15 cellular contexts compared by ENCODE assay signal in genomic region chr10:114479307-114479706, GRCh38.
A peak's percentile ranks its signal among the peaks of the same experiment; 100 is the strongest.
DNase-seq lines count a peak whose midpoint lies in the region; ATAC-seq and TF ChIP-seq lines count a peak whose summit lies in the region.
"Had no signal": no experiment of that assay in that cellular context is flagged by ENCODE, and none has a peak within 500 bp of the region (broad histone marks: within the 10 kb centered on the region; RNA-seq: fewer than 3 reads in every experiment).

No MANE protein-coding gene starts in this region.

- H3K27ac ChIP-seq in ovary (peak overlapping the region in 1 of 2 donors; percentile 33), aorta (ENCODE audit: low read depth in 1 of 2, low read length in 2 of 2) (no peak overlapping the region)
- H3K27ac ChIP-seq: thoracic aorta had no signal

- H3K4me1 ChIP-seq in ovary (ENCODE audit: insufficient read depth) (peaks cover 28% of the 10 kb centered on the region), aorta (ENCODE audit: control insufficient read depth in 1 of 2, insufficient read depth in 2 of 2, low read length in 2 of 2) (no peaks in the 10 kb centered on the region)
- H3K4me1 ChIP-seq: Caco-2, HAP-1 had no signal

- no peaks in the 10 kb centered on the region for H3K36me3 ChIP-seq in ovary
- H3K36me3 ChIP-seq in aorta (ENCODE audit: control insufficient read depth in 1 of 2, insufficient read depth in 2 of 2, low read length in 1 of 2) = no peaks in the 10 kb centered on the region
- H3K36me3 ChIP-seq: HAP-1, thoracic aorta had no signal

- WGBS in ovary, 3 donors = 11 to 14% (median 12%) methylated on average over 6 of the region's 6 CpGs
- WGBS in aorta, 2 donors = 29 to 46% methylated on average over 6 of the region's 6 CpGs

- no peak for TF ChIP-seq CTCF in ovary (IDR thresholded peaks at IDR 0.05)

- DNase-seq in Right ventricle myocardium inferior (ENCODE audit: missing footprints) = no peak
- no peak for DNase-seq in cardiac septum (ENCODE audit: low spot score)
- peak; percentile 59 for DNase-seq in left cardiac atrium
- peak in 3 of 5 donors; percentile 51 to 63 (median 55) for DNase-seq in ovary
- DNase-seq in aorta = no peak
- DNase-seq in activated CD4-positive, CD25-positive, alpha-beta regulatory T cell (lab: John Stamatoyannopoulos, UW) = no peak
- DNase-seq in NCI-H2081 treated with DMSO at 0.1 percent for 48 hours (lab: John Stamatoyannopoulos, UW) = no peak
- no peak for DNase-seq in DMS 273 treated with DMSO at 0.1 percent for 48 hours (lab: John Stamatoyannopoulos, UW)
- DNase-seq: ACHN; activated CD8-positive, alpha-beta T cell treated with anti-CD3 and anti-CD28 coated beads for 36 hours; Caco-2; NCI-H1092; NCI-H2227 treated with DMSO at 0.1 percent for 48 hours had no signal

- no peaks in the 10 kb centered on the region for H3K27me3 ChIP-seq in ovary
- no peaks in the 10 kb centered on the region for H3K27me3 ChIP-seq in aorta (ENCODE audit: control insufficient read depth in 1 of 2, insufficient read depth in 2 of 2, low read length in 1 of 2)

- no peak for TF ChIP-seq POLR2A in ovary (IDR thresholded peaks at IDR 0.05)

- H3K9me3 ChIP-seq in ovary = no peaks in the 10 kb centered on the region
- H3K9me3 ChIP-seq in aorta (ENCODE audit: control insufficient read depth, low read length) = no peaks in the 10 kb centered on the region
- H3K9me3 ChIP-seq: Caco-2, HAP-1, thoracic aorta had no signal

- intact Hi-C loops in Right ventricle myocardium inferior (cut with DNase I) = loop anchor here (10.0 kb wide), 1 partner anchor 145 kb away; no protein-coding TSS in a partner anchor
- intact Hi-C loops in cardiac septum (cut with DNase I) = loop anchor here (5.0 to 10.0 kb wide), 2 partner anchors 145 to 218 kb away; no protein-coding TSS in a partner anchor
- intact Hi-C loops in left cardiac atrium (cut with DNase I) = loop anchor here (5.0 to 10.0 kb wide), 2 partner anchors 215 to 218 kb away; no protein-coding TSS in a partner anchor
- intact Hi-C loops in ovary (cut with DNase I) = loop anchor here in 2 of 4 donors (5.0 to 10.0 kb wide), 3 partner anchors 38 to 305 kb away; no protein-coding TSS in a partner anchor
- intact Hi-C loops in aorta (cut with DNase I) = loop anchor here (10.0 kb wide), 3 partner anchors 225 to 645 kb away; no protein-coding TSS in a partner anchor

- TF ChIP-seq EP300 in ovary (IDR thresholded peaks at IDR 0.05) = no peak

- H3K4me3 ChIP-seq in ovary (no peak overlapping the region), aorta (ENCODE audit: low read length in 2 of 2) (no peak overlapping the region)
- H3K4me3 ChIP-seq: HAP-1, thoracic aorta had no signal

- peak; percentile 68 for ATAC-seq in Right ventricle myocardium inferior
- ATAC-seq in left cardiac atrium = peak; percentile 77
- peak; percentile 17 for ATAC-seq in aorta (ENCODE audit: low FRiP score)
- ATAC-seq: activated CD8-positive, alpha-beta T cell treated with anti-CD3 and anti-CD28 coated beads for 36 hours had no signal

Comparison
In these comparisons a context has a peak if more than half of its experiments do, and no peak if none do; other contexts are left out.
1. DNase-seq: peak in left cardiac atrium (single experiment) and ovary (3 of 5); none in Right ventricle myocardium inferior (single experiment), cardiac septum (single experiment), aorta (0 of 2), activated CD4-positive, CD25-positive, alpha-beta regulatory T cell (0 of 4), NCI-H2081 treated with DMSO at 0.1 percent for 48 hours (single experiment) and DMS 273 treated with DMSO at 0.1 percent for 48 hours (single experiment).
2. ATAC-seq: peak in every context shown above with its lines; median percentile 77 in left cardiac atrium; 68 in Right ventricle myocardium inferior; 17 in aorta.